Comparison of ENCODE assay signal across 9 cellular contexts in genomic region chr7:41870017-41870416, GRCh38.
DNase-seq lines count a peak whose midpoint lies in the region; ATAC-seq and TF ChIP-seq lines count a peak whose summit lies in the region.
"Had no signal": no experiment of that assay in that cellular context is flagged by ENCODE, and none has a peak within 500 bp of the region (broad histone marks: within the 10 kb centered on the region; RNA-seq: fewer than 3 reads in every experiment).

No MANE protein-coding gene starts in this region.

- no peak for TF ChIP-seq CTCF in GM20000 (IDR thresholded peaks at IDR 0.05; ENCODE audit: extremely low read depth, missing control alignments)

- in situ Hi-C loops in KBM-7 (cut with MboI; ENCODE audit: low pct_unique_long_range_greater_than_20kb, low sequenced_read_pairs) = no loop called here

- ATAC-seq in GM18498 (IDR thresholded peaks at IDR 0.05; ENCODE audit: unreplicated experiment) = peak; percentile 41
- peak; percentile 41 for ATAC-seq in GM21447 (IDR thresholded peaks at IDR 0.05; ENCODE audit: unreplicated experiment)

- DNase-seq in KBM-7 = peak; percentile 51
- peak; percentile 46 for DNase-seq in medulla oblongata (ENCODE audit: extremely low spot score)
- no peak for DNase-seq in GM20000 (ENCODE audit: low spot score)
- no peak for DNase-seq in COLO829 (ENCODE audit: low spot score)
- DNase-seq in SHP77 treated with DMSO at 0.1 percent for 48 hours (lab: John Stamatoyannopoulos, UW) = no peak
- DNase-seq in activated CD4-positive, alpha-beta T cell treated with anti-CD3 and anti-CD28 coated beads for 1 hour = no peak
- DNase-seq: stimulated activated naive CD4-positive, alpha-beta T cell treated with Interleukin-2 at 50 U/mL for 16 hours had no signal

Comparison
In these comparisons a context has a peak if more than half of its experiments do, and no peak if none do; other contexts are left out.
1. DNase-seq: peak in KBM-7 (single experiment) and medulla oblongata (single experiment); none in GM20000 (single experiment), COLO829 (single experiment), SHP77 treated with DMSO at 0.1 percent for 48 hours (single experiment) and activated CD4-positive, alpha-beta T cell treated with anti-CD3 and anti-CD28 coated beads for 1 hour (single experiment).